In the genomic region with DNA sequence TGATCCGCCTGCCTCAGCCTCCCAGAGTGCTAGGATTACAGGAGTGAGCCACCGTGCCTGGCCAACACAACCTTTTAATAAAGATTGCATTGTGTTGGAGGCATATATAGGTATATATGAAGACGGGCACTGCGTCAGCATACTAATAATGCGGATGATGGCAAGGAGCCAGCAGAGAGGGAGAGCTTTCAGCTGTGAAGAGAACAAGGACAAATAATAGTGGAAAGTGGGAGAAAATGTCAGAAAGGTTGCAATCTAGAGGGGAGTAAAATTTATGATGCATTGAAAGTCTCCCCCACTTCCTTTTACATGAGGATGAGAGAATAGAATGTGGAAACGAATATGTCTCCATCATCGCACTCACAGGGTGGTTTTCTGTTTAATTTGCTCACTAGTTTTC, we compare ENCODE assay signal across 15 cellular contexts.
"Had no signal": no experiment of that assay in that cellular context is flagged by ENCODE, and none has a peak within 500 bp of the region (broad histone marks: within the 10 kb centered on the region; RNA-seq: fewer than 3 reads in every experiment).

No MANE protein-coding gene starts in this region.

- H3K36me3 Mint-ChIP-seq: WTC11 had no signal

- H3K27me3 Mint-ChIP-seq: activated CD8-positive, alpha-beta T cell treated with anti-CD3 and anti-CD28 coated beads for 36 hours; naive thymus-derived CD4-positive, alpha-beta T cell; progenitor cell of endocrine pancreas had no signal

- DNase-seq: activated CD4-positive, alpha-beta T cell treated with anti-CD3 and anti-CD28 coated beads for 4 hours; activated CD8-positive, alpha-beta T cell treated with anti-CD3 and anti-CD28 coated beads for 36 hours; activated effector memory CD4-positive, alpha-beta T cell treated with Interleukin-2 at 50 U/mL for 16 hours; activated naive CD4-positive, alpha-beta T cell treated with anti-CD3 and anti-CD28 coated beads, Interleukin-2, amount 50 U/mL, for 16 hours; activated T-cell treated with anti-CD3 and anti-CD28 coated beads, Interleukin-2, amount 50 U/mL, for 4 hours; left ventricle myocardium inferior; mucosa of descending colon; naive thymus-derived CD4-positive, alpha-beta T cell; nucleus accumbens; stimulated activated CD4-positive, alpha-beta T cell treated with anti-CD3 and anti-CD28 coated beads, Interleukin-4, amount 100 ng/mL, for 24 hours; stimulated activated naive CD4-positive, alpha-beta T cell; T-helper 2 cell; trophoblast cell had no signal

- H3K9me3 Mint-ChIP-seq: activated CD8-positive, alpha-beta T cell treated with anti-CD3 and anti-CD28 coated beads for 36 hours; activated T-cell treated with anti-CD3 and anti-CD28 coated beads, Interleukin-2, amount 50 U/mL, for 4 hours; WTC11 had no signal

- H3K4me3 Mint-ChIP-seq: activated CD8-positive, alpha-beta T cell treated with anti-CD3 and anti-CD28 coated beads for 36 hours; activated T-cell treated with anti-CD3 and anti-CD28 coated beads, Interleukin-2, amount 50 U/mL, for 4 hours; naive thymus-derived CD4-positive, alpha-beta T cell; WTC11 had no signal

- H3K27ac Mint-ChIP-seq: activated CD8-positive, alpha-beta T cell treated with anti-CD3 and anti-CD28 coated beads for 36 hours; progenitor cell of endocrine pancreas; WTC11 had no signal
